In the genomic region with DNA sequence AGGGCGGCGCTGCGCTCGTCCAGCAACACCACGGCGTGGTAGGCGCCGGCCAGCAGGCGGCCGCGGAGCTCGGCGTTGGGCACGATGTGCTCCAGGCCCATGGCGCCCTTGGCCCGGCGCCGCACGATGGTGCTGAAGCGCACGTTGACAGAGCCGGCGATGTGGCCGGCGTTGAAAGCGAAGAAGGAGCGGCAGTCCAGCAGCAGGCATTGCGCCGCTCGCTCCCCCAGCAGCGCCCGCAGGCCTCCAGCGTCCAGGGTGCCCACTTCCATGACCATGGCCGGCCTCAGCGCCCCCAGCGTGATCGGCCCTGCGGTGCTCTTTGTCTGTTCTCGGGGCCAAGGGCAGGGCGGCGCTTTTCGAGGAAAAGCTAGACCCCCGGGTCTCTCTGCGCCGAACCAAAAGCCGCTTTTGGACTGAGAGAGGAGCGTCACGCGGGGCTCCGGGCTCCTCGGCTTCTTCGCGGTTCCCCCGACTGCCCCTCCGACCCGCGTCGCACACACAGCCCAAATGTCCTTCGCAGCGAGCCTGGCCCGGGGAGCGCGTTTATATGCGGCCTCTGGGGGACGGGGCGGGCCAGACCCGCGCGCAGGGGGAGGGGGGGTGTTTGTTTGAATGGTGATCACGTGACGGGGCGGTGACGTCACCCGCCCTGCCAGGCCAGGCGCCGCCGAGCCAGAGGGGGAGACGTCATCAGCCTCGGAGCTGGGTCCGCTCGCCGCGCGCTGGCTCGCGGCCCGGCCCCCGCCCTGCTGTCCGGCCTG, we compare ENCODE assay signal across 8 cellular contexts. TPM values are rescaled to one million over a fixed set of nuclear protein-coding genes. Genes with fewer than 3 reads are reported as not detected.
DNase-seq lines count a peak whose midpoint lies in the region; FAIRE-seq and TF ChIP-seq lines count a peak whose summit lies in the region.

A gene with protein sequence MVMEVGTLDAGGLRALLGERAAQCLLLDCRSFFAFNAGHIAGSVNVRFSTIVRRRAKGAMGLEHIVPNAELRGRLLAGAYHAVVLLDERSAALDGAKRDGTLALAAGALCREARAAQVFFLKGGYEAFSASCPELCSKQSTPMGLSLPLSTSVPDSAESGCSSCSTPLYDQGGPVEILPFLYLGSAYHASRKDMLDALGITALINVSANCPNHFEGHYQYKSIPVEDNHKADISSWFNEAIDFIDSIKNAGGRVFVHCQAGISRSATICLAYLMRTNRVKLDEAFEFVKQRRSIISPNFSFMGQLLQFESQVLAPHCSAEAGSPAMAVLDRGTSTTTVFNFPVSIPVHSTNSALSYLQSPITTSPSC (minus strand): TSS at position 521 of the 764 bp plus-strand sequence. CDS start 243 bp downstream, at position 278.

- H3K9ac ChIP-seq in H1 (replicated peaks in 1 of 4; ENCODE audit: extremely low read depth in 1 of 4, low read depth in 3 of 4, low read length in 3 of 4) (peak within 1 kb of the TSS; percentile 57 to 98 (median 93)), mesendoderm (ENCODE audit: low read length) (peak within 1 kb of the TSS; percentile 93)

- peak within 1 kb of the TSS; percentile 53 to 83 (median 80) for H3K4me3 ChIP-seq in H1 (ENCODE audit: extremely low read depth in 1 of 4, insufficient read depth in 2 of 4, low read depth in 3 of 4, low read length in 4 of 4)
- peak within 1 kb of the TSS; percentile 76 for H3K4me3 ChIP-seq in mesendoderm (ENCODE audit: low read length)

- H2AFZ ChIP-seq in H1 (ENCODE audit: low read length): 0 out of 2 replicates have a peak within 1 kb of the TSS, but pooled peaks have one; percentile 7

- peak within 1 kb of the TSS; percentile 73 for H4K5ac ChIP-seq in H1 (ENCODE audit: insufficient read length, low read depth, low read length)
- no peak within 1 kb of the TSS for H4K5ac ChIP-seq in mesendoderm (ENCODE audit: low read length)

- peak within 1 kb of the TSS; percentile 77 to 96 for H3K4me2 ChIP-seq in H1 (ENCODE audit: insufficient read depth in 1 of 2, low read depth in 2 of 2, low read length in 2 of 2)
- H3K4me2 ChIP-seq in mesendoderm (ENCODE audit: low read length): peak within 1 kb of the TSS; percentile 96

- H4K20me1 ChIP-seq in H1 (replicated peaks in 1 of 2; ENCODE audit: control insufficient read depth in 1 of 2, insufficient read depth in 2 of 2, low read length in 2 of 2): peaks cover 2 to 14% of the 10 kb centered on the region in 2 experiments

- no peak within 1 kb of the TSS for H2AK5ac ChIP-seq in H1 (ENCODE audit: low read depth, low read length)
- H2AK5ac ChIP-seq in mesendoderm (ENCODE audit: low read length): no peak within 1 kb of the TSS

- H3K36me3 ChIP-seq in H1 (ENCODE audit: control insufficient read depth in 2 of 4, insufficient read depth in 4 of 4, low read length in 3 of 4) (peaks cover 0 to 15% (median 6%) of the 10 kb centered on the region in 4 experiments; a peak in 4 of 8 replicates), mesendoderm (ENCODE audit: control insufficient read depth, insufficient read depth, low read length) (peaks cover 3% of the 10 kb centered on the region)

- H3K27ac ChIP-seq in H1 (ENCODE audit: low read depth, low read length) (peak within 1 kb of the TSS; percentile 90), mesendoderm (ENCODE audit: low read depth, low read length) (peak within 1 kb of the TSS; percentile 25)

- WGBS in H1 (ENCODE audit: extremely low coverage in 1 of 2, insufficient coverage in 1 of 2, insufficient read length in 1 of 2, insufficient replicate concordance in 2 of 2, low coverage in 1 of 2, low lambda C conversion rate in 2 of 2, missing lambda C conversion rate in 1 of 2), 2 experiments: 2% methylated on average over 58 of the region's 89 CpGs; no CpG with 5 or more reads in 1 of the 2 experiments
- no CpG with 5 or more reads among the region's 89 CpGs for WGBS in mesendoderm (ENCODE audit: extremely low coverage, insufficient coverage, low lambda C conversion rate)

- DNase-seq in COR-L47 (lab: John Stamatoyannopoulos, UW) (peak; percentile 95), GM20000 (ENCODE audit: low spot score) (peak; percentile 99), HTR-8/SVneo (ENCODE audit: insufficient read length, low spot score) (peak; percentile 94), H1 (ENCODE audit: low read depth in 1 of 2, low spot score in 2 of 2) (peak; percentile 83 to 96), mesendoderm (peak; percentile 98)
- DNase-seq in NK-92 treated with Interleukin-12 subunit alpha and Interleukin-12 subunit beta, amount 100 ng/mL, for 24 hours (lab: John Stamatoyannopoulos, UW): peak; percentile 96
- peak; percentile 99 for DNase-seq in activated CD8-positive, alpha-beta memory T cell treated with anti-CD3 and anti-CD28 coated beads, Interleukin-2, amount 50 U/mL, for 1 hour (ENCODE audit: extremely low read depth)
- DNase-seq in stimulated activated CD8-positive, alpha-beta memory T cell treated with anti-CD3 and anti-CD28 coated beads, Interleukin-12 subunit alpha, Interleukin-12 subunit beta, amount 100 ng/mL, for 4 hours (ENCODE audit: low read depth): peak; percentile 96

- H2BK20ac ChIP-seq in H1 (ENCODE audit: low read length): no peak within 1 kb of the TSS

- H3K23ac ChIP-seq in H1 (ENCODE audit: insufficient read length) (peak within 1 kb of the TSS; percentile 9), mesendoderm (ENCODE audit: low read length) (peak within 1 kb of the TSS; percentile 85)

- H4K8ac ChIP-seq in H1 (ENCODE audit: extremely low read depth, insufficient read depth, low read length) (peak within 1 kb of the TSS; percentile 99), mesendoderm (ENCODE audit: low read depth, low read length) (no peak within 1 kb of the TSS)

- H3K79me1 ChIP-seq in H1 (ENCODE audit: low read depth, low read length) (no peaks in the 10 kb centered on the region; the same call in 1 of the 2 replicates), mesendoderm (ENCODE audit: low read length) (peaks cover 14% of the 10 kb centered on the region)

- H3K4me1 ChIP-seq in H1 (replicated peaks in 1 of 4; ENCODE audit: control insufficient read depth in 3 of 4, insufficient read depth in 4 of 4, low read length in 3 of 4) (peaks cover 3 to 18% (median 5%) of the 10 kb centered on the region in 4 experiments; a peak in 6 of 7 replicates), mesendoderm (ENCODE audit: control insufficient read depth, low read depth, low read length) (peaks cover 5% of the 10 kb centered on the region)

- TF ChIP-seq CTCF in GM20000 (IDR thresholded peaks at IDR 0.05; ENCODE audit: extremely low read depth, missing control alignments) (peak; percentile 78), H1 (IDR thresholded peaks at IDR 0.05; ENCODE audit: control extremely low read depth in 1 of 3, insufficient read depth in 1 of 3, low read depth in 1 of 3, low read length in 3 of 3) (peak in 2 of 3 experiments; percentile 58 to 82; a peak in 3 of 4 replicates)

- H3K4ac ChIP-seq in H1 (replicated peaks; ENCODE audit: insufficient read length, low read depth, low read length): peak within 1 kb of the TSS; percentile 47
- H3K4ac ChIP-seq in mesendoderm (ENCODE audit: low read depth, low read length): peak within 1 kb of the TSS; percentile 76

- POLR2A ChIA-PET in H1 (lab: Charles Lee; ENCODE audit: partially characterized antibody): interaction anchor here (0.6 to 5.0 kb wide), 56 partner anchors 8 to 379 kb away, joined by 3 to 45 read pairs (median 4); a partner anchor contains a TSS

- H4K91ac ChIP-seq in H1 (replicated peaks; ENCODE audit: insufficient read length, low read length): peak within 1 kb of the TSS; percentile 89

- no peak; a peak in 1 of 3 replicates for TF ChIP-seq EP300 in H1 (IDR thresholded peaks at IDR 0.05; ENCODE audit: borderline replicate concordance in 1 of 2, low read depth in 2 of 2, low read length in 2 of 2)

- H3K9me3 ChIP-seq in H1 (ENCODE audit: insufficient read depth in 2 of 2, low read depth in 1 of 2, low read length in 1 of 2): no peaks in the 10 kb centered on the region

- H2BK12ac ChIP-seq in H1 (ENCODE audit: low read depth, low read length): peak within 1 kb of the TSS; percentile 77

- no peak within 1 kb of the TSS for H3K14ac ChIP-seq in H1 (ENCODE audit: insufficient read length)

- TF ChIP-seq RAD21 in H1 (IDR thresholded peaks at IDR 0.05 in 1 of 2, conservative IDR thresholded peaks at IDR 0.05 in 1 of 2; ENCODE audit: low read depth in 2 of 2, low read length in 2 of 2): peak; percentile 27 to 54; a peak in 3 of 4 replicates

- CTCF ChIA-PET in H1 (lab: Charles Lee; ENCODE audit: partially characterized antibody): interaction anchor here (0.8 to 6.3 kb wide), 20 partner anchors 13 to 169 kb away, joined by 3 to 50 read pairs (median 4); no protein-coding TSS in a partner anchor

- H2BK120ac ChIP-seq in H1 (replicated peaks; ENCODE audit: low read depth, low read length) (no peak within 1 kb of the TSS), mesendoderm (ENCODE audit: low read depth, low read length) (peak within 1 kb of the TSS; percentile 11)

- peak in 1 of 2 experiments; percentile 98; a peak in 2 of 3 replicates for TF ChIP-seq POLR2A in H1 (IDR thresholded peaks at IDR 0.05; ENCODE audit: control extremely low read depth in 1 of 2, low read depth in 2 of 2, low read length in 2 of 2)

- FAIRE-seq in HTR-8/SVneo (lab: Jason Lieb, UNC): peak; percentile 91
- FAIRE-seq in H1 (lab: Jason Lieb, UNC): no peak

- H2BK15ac ChIP-seq in H1 (ENCODE audit: low read length) (peak within 1 kb of the TSS; percentile 18; the same call in 1 of the 2 replicates), mesendoderm (replicated peaks; ENCODE audit: low read depth) (no peak within 1 kb of the TSS)

- H3K27me3 ChIP-seq in H1 (replicated peaks in 1 of 4; ENCODE audit: control insufficient read depth in 3 of 4, extremely low read depth in 1 of 4, insufficient read depth in 3 of 4, low read length in 3 of 4) (peaks cover 0 to 23% (median 15%) of the 10 kb centered on the region in 4 experiments; a peak in 6 of 7 replicates), mesendoderm (ENCODE audit: insufficient read depth, low read length, poor library complexity) (no peaks in the 10 kb centered on the region)

- H3K18ac ChIP-seq in H1 (ENCODE audit: extremely low read depth, low read length): peak within 1 kb of the TSS; percentile 83
- H3K18ac ChIP-seq in mesendoderm (ENCODE audit: low read length): peak within 1 kb of the TSS; percentile 45

- peak within 1 kb of the TSS; percentile 75 for H3K56ac ChIP-seq in H1 (replicated peaks; ENCODE audit: insufficient read length, low read depth, low read length)
- H3K56ac ChIP-seq in mesendoderm (ENCODE audit: low read length): peak within 1 kb of the TSS; percentile 97

- peaks cover 13% of the 10 kb centered on the region for H3K23me2 ChIP-seq in H1 (ENCODE audit: low read depth, low read length)

- peaks cover 0 to 14% of the 10 kb centered on the region in 2 experiments; a peak in 2 of 4 replicates for H3K79me2 ChIP-seq in H1 (ENCODE audit: control insufficient read depth in 1 of 2, insufficient read depth in 2 of 2, low read length in 2 of 2)
- H3K79me2 ChIP-seq in mesendoderm (ENCODE audit: control insufficient read depth, insufficient read depth, low read length): peaks cover 16% of the 10 kb centered on the region

- peak within 1 kb of the TSS; percentile 71; the same call in 1 of the 2 replicates for H2BK5ac ChIP-seq in H1 (ENCODE audit: low read depth, low read length)
- no peak within 1 kb of the TSS for H2BK5ac ChIP-seq in mesendoderm (ENCODE audit: low read length)

RNA-seq across cellular contexts. Expression of the gene that starts here (rescaled TPM):
- 6.5 and 8.6 TPM in 2 replicates for total RNA-seq in H1 (2021; fragmentation: NEBNext Ultra II Directional; extraction: Animal tissue kit (Norgen Biotek cat#: 25700))
- 11.4 and 11.7 TPM in 2 replicates for polyA plus RNA-seq in H1 (2011; rRNA removed)
- 11.3 TPM for polyA plus RNA-seq in H1 (2011; cell fraction: cytosol; rRNA removed)
- 15.3 TPM for polyA plus RNA-seq in H1 (2011; cell fraction: nucleus; rRNA removed)
- 6.9 to 8.1 TPM (median 7.2 TPM) in 4 replicates for polyA plus RNA-seq in H1 (2012, experiment 1 of 2)
- 7.6 TPM for polyA plus RNA-seq in H1 (2012, experiment 2 of 2)
- polyA plus RNA-seq in H1 (2013, experiment 1 of 2): 3.2 TPM
- polyA plus RNA-seq in H1 (2013, experiment 2 of 2): 2.9 TPM
- polyA minus RNA-seq in H1 (2011; rRNA and poly(A)+ RNA removed): 17.6 and 18.7 TPM in 2 replicates
- 10.2 TPM for polyA minus RNA-seq in H1 (2011; cell fraction: cytosol; rRNA and poly(A)+ RNA removed)
- 47.4 TPM for polyA minus RNA-seq in H1 (2011; cell fraction: nucleus; rRNA and poly(A)+ RNA removed)
- 13.6 TPM for polyA plus RNA-seq in mesendoderm (2013, experiment 1 of 2)
- 14.0 TPM for polyA plus RNA-seq in mesendoderm (2013, experiment 2 of 2)

Comparison
In these comparisons a context has a peak if more than half of its experiments do, and no peak if none do; other contexts are left out.
1. Peak in every context shown above with its lines: DNase-seq, H3K4me3 ChIP-seq and H3K27ac ChIP-seq.